15 cellular contexts compared by ENCODE assay signal in the genomic region with DNA sequence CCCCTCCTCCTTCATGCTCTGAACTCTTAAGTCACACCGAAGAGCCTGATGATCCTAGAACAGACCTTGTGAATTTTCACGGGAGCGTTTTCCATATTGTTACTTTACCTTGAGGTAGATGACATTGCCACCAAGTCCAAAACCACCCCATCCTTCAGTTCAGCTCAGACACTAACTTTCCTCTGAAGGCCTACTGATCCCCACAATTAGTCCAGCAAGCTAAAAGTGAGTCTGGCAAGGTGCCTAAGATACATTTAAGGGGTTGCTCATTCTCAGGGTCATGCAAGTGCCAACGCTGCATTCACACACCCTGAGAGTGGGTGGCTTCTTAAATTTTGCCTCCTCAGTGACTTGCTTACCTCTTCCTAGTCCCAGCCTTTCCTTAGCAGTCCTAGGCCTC.
"Had no signal": no experiment of that assay in that cellular context is flagged by ENCODE, and none has a peak within 500 bp of the region (broad histone marks: within the 10 kb centered on the region; RNA-seq: fewer than 3 reads in every experiment).

No MANE protein-coding gene starts in this region.

- H3K4me3 ChIP-seq: body of pancreas, coronary artery, ovary, thoracic aorta had no signal

- H3K36me3 ChIP-seq: ovary, thoracic aorta had no signal

- H3K27me3 Mint-ChIP-seq: activated naive CD4-positive, alpha-beta T cell treated with anti-CD3 and anti-CD28 coated beads, Interleukin-2, amount 50 U/mL, for 24 hours; central memory CD8-positive, alpha-beta T cell had no signal

- H3K27ac ChIP-seq: body of pancreas, coronary artery, foreskin keratinocyte, ovary, thoracic aorta had no signal

- H3K4me3 Mint-ChIP-seq: activated naive CD4-positive, alpha-beta T cell treated with anti-CD3 and anti-CD28 coated beads, Interleukin-2, amount 50 U/mL, for 24 hours; central memory CD8-positive, alpha-beta T cell had no signal

- ATAC-seq: body of pancreas, foreskin keratinocyte, sciatic nerve had no signal

- H3K27me3 ChIP-seq: body of pancreas, foreskin keratinocyte, ovary had no signal

- H3K27ac Mint-ChIP-seq: activated naive CD4-positive, alpha-beta T cell treated with anti-CD3 and anti-CD28 coated beads, Interleukin-2, amount 50 U/mL, for 24 hours had no signal

- H3K4me1 ChIP-seq: foreskin keratinocyte had no signal

- H3K9me3 ChIP-seq: body of pancreas, ovary, thoracic aorta had no signal

- DNase-seq: activated CD4-positive, alpha-beta T cell treated with anti-CD3 and anti-CD28 coated beads, Interleukin-2, amount 50 U/mL, for 48 hours; activated CD4-positive, CD25-positive, alpha-beta regulatory T cell treated with anti-CD3 and anti-CD28 coated beads, Interleukin-2, amount 50 U/mL, for 72 hours; activated effector memory CD4-positive, alpha-beta T cell treated with Interleukin-2 at 50 U/mL for 16 hours; amniotic stem cell; body of pancreas; effector CD8-positive, alpha-beta T cell; foreskin keratinocyte; ovary; stimulated activated CD4-positive, alpha-beta T cell treated with anti-CD3 and anti-CD28 coated beads, Interleukin-1b, Interleukin-23, amount 100 ng/mL, for 48 hours; T-helper 9 cell had no signal

- H3K9me3 Mint-ChIP-seq: activated naive CD4-positive, alpha-beta T cell treated with anti-CD3 and anti-CD28 coated beads, Interleukin-2, amount 50 U/mL, for 24 hours; central memory CD8-positive, alpha-beta T cell had no signal
